10 cellular contexts compared by ENCODE assay signal in genomic region chr6:6694825-6695710, GRCh38.
DNase-seq lines count a peak whose midpoint lies in the region; ATAC-seq and TF ChIP-seq lines count a peak whose summit lies in the region.
"Had no signal": no experiment of that assay in that cellular context is flagged by ENCODE, and none has a peak within 500 bp of the region (broad histone marks: within the 10 kb centered on the region; RNA-seq: fewer than 3 reads in every experiment).

No MANE protein-coding gene starts in this region.

- DNase-seq in COR-L47 (lab: John Stamatoyannopoulos, UW) (peak; percentile 58), NOMO-1 (lab: John Stamatoyannopoulos, UW; ENCODE audit: unreplicated experiment in 2 of 2) (peak; percentile 80 to 89), fibroblast of the aortic adventitia (ENCODE audit: low read depth) (peak; percentile 51), omental fat pad (ENCODE audit: low spot score) (peak; percentile 38), superior temporal gyrus (ENCODE audit: extremely low spot score) (no peak), DMS53 (lab: John Stamatoyannopoulos, UW) (no peak)
- no peak for DNase-seq in stimulated activated CD8-positive, alpha-beta memory T cell treated with anti-CD3 and anti-CD28 coated beads, Interleukin-4, amount 100 ng/mL, for 48 hours
- DNase-seq: DMS79, NCI-H2227 treated with DMSO at 0.1 percent for 48 hours had no signal

- H3K4me3 ChIP-seq in fibroblast of the aortic adventitia (ENCODE audit: low read depth, low read length), result no peak overlapping the region

- ATAC-seq in omental fat pad (ENCODE audit: low FRiP score) (peak; percentile 60), HG03025 (IDR thresholded peaks at IDR 0.05; ENCODE audit: low FRiP score, unreplicated experiment) (no peak)

- TF ChIP-seq CTCF in fibroblast of the aortic adventitia (IDR thresholded peaks at IDR 0.05; ENCODE audit: insufficient read depth, low read length) (no peak), omental fat pad (IDR thresholded peaks at IDR 0.05) (no peak)

Comparison
In these comparisons a context has a peak if more than half of its experiments do, and no peak if none do; other contexts are left out.
1. DNase-seq: peak in COR-L47 (single experiment), NOMO-1 (2 of 2), fibroblast of the aortic adventitia (single experiment) and omental fat pad (single experiment); none in superior temporal gyrus (single experiment), stimulated activated CD8-positive, alpha-beta memory T cell treated with anti-CD3 and anti-CD28 coated beads, Interleukin-4, amount 100 ng/mL, for 48 hours (single experiment) and DMS53 (single experiment).